16 cellular contexts compared by ENCODE assay signal in the genomic region with DNA sequence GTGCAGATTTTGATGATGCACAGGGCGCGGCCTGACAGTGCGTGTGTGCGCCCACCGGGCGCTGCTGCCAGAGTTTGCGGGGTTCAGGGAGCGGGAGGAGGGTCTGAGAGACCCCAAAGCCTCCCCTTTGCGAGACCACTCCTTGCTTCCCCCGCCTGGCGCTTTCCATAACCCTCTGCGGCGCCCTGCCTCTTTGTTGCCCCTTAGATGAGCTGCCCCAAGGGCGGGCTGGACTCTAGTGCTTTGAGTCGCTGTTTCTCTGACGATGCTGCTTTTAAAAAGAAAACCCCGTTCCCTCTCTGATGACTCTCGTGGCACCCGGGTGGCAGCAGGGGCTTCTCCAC.
"Had no signal": no experiment of that assay in that cellular context is flagged by ENCODE, and none has a peak within 500 bp of the region (broad histone marks: within the 10 kb centered on the region; RNA-seq: fewer than 3 reads in every experiment).

No MANE protein-coding gene starts in this region.

- H3K9me3 ChIP-seq: colonic mucosa, sigmoid colon, thoracic aorta had no signal

- H3K4me3 ChIP-seq: colonic mucosa, sigmoid colon, thoracic aorta had no signal

- DNase-seq: activated CD4-positive, alpha-beta T cell treated with anti-CD3 and anti-CD28 coated beads for 1 hour; activated CD4-positive, alpha-beta T cell treated with anti-CD3 and anti-CD28 coated beads, Interleukin-2, amount 50 U/mL, for 4 hours; activated effector memory CD4-positive, alpha-beta T cell treated with Interleukin-2 at 50 U/mL for 16 hours; central memory CD4-positive, alpha-beta T cell; colonic mucosa; effector CD8-positive, alpha-beta T cell; foreskin fibroblast; glutamatergic neuron; sigmoid colon; stimulated activated CD4-positive, alpha-beta T cell treated with anti-CD3 and anti-CD28 coated beads, Interleukin-12 subunit alpha, Interleukin-12 subunit beta, amount 100 ng/mL, for 4 hours; stimulated activated CD4-positive, alpha-beta T cell treated with anti-CD3 and anti-CD28 coated beads, Interleukin-2, amount 100 ng/mL, for 24 hours; T1000 had no signal

- H3K9me3 Mint-ChIP-seq: activated naive CD4-positive, alpha-beta T cell treated with anti-CD3 and anti-CD28 coated beads, Interleukin-2, amount 50 U/mL, for 24 hours; nephron had no signal

- H3K27ac ChIP-seq: colonic mucosa, sigmoid colon, thoracic aorta, VCaP had no signal

- H3K36me3 Mint-ChIP-seq: activated naive CD4-positive, alpha-beta T cell treated with anti-CD3 and anti-CD28 coated beads, Interleukin-2, amount 50 U/mL, for 24 hours had no signal

- H3K36me3 ChIP-seq: colonic mucosa, sigmoid colon, thoracic aorta had no signal

- H3K4me3 Mint-ChIP-seq: activated naive CD4-positive, alpha-beta T cell treated with anti-CD3 and anti-CD28 coated beads, Interleukin-2, amount 50 U/mL, for 24 hours had no signal

- H3K4me1 ChIP-seq: colonic mucosa had no signal

- H3K27ac Mint-ChIP-seq: activated naive CD4-positive, alpha-beta T cell treated with anti-CD3 and anti-CD28 coated beads, Interleukin-2, amount 50 U/mL, for 24 hours; nephron had no signal
